ENCODE assay signal across 7 cellular contexts in genomic region chr5:33785571-33785970, GRCh38.
"Had no signal": no experiment of that assay in that cellular context is flagged by ENCODE, and none has a peak within 500 bp of the region (broad histone marks: within the 10 kb centered on the region; RNA-seq: fewer than 3 reads in every experiment).

No MANE protein-coding gene starts in this region.

- FAIRE-seq: H1, HepG2 had no signal

- DNase-seq: H9, HCEC 1CT, KBM-7 had no signal

- ATAC-seq: GM23338, HepG2 had no signal

- H3K4me3 ChIP-seq: GM23338 had no signal

- H3K4me2 ChIP-seq: GM23338 had no signal

- H2AFZ ChIP-seq: GM23338 had no signal

- H3K27ac ChIP-seq: HL-60 had no signal
